In the genomic region with DNA sequence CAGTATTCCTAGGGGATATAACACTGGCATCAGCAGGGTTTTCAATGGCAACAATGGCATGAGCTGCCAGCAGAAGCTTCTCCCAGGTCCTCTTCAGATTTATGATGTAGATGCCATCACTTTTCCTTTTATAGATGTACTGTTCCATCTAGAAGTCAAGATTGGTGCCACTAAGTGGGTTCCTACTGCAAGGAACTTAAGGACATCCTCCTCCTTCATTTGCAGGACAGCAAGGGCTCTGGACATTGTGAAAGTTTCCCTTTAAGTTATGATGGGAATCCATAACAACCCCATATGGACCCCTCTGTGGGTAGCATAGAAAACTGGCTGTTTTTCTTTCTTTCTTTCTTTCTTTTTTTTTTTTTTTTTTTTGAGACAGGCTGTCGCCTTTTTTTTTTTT, we compare ENCODE assay signal across 7 cellular contexts. TPM values are rescaled to one million over a fixed set of nuclear protein-coding genes. Genes with fewer than 3 reads are reported as not detected.
DNase-seq lines count a peak whose midpoint lies in the region; ATAC-seq, FAIRE-seq and TF ChIP-seq lines count a peak whose summit lies in the region.
"Not testable (repeated sequence)": the region's sequence is repeated elsewhere in the genome, so short reads cannot be mapped to it uniquely, and the experiment has no call there.

No MANE protein-coding gene starts in this region.

- H3K27ac ChIP-seq in CD4-positive, alpha-beta T cell (ENCODE audit: low read depth, low read length) = peak overlapping the region; percentile 18
- H3K27ac ChIP-seq in HepG2 (ENCODE audit: extremely low read length, insufficient read depth, low read length) = not testable (repeated sequence)

- not testable (repeated sequence) for H3K9ac ChIP-seq in HepG2 (ENCODE audit: insufficient read depth, low read depth, low read length)

- H3K79me2 ChIP-seq in HepG2 (ENCODE audit: insufficient read depth, low read length) = not testable (repeated sequence)

- not testable (repeated sequence) for H3K27me3 ChIP-seq in CD4-positive, alpha-beta T cell (ENCODE audit: control insufficient read depth, insufficient read depth, low read length); HepG2 (ENCODE audit: control insufficient read depth in 1 of 2, insufficient read depth in 2 of 2, low read length in 2 of 2)

- not testable (repeated sequence) for FAIRE-seq in HepG2 (lab: Jason Lieb, UNC)

- peaks cover 80% of the 10 kb centered on the region for H3K4me1 Mint-ChIP-seq in CD4-positive, alpha-beta T cell (ENCODE audit: low read depth)
- H3K4me1 Mint-ChIP-seq in IgD-negative memory B cell (peaks cover 12 to 25% (median 18%) of the 10 kb centered on the region in 3 donors), T-cell (peaks cover 58 to 75% (median 65%) of the 10 kb centered on the region in 3 donors)
- peaks cover 66% of the 10 kb centered on the region for H3K4me1 Mint-ChIP-seq in activated T-cell treated with anti-CD3 and anti-CD28 coated beads, Interleukin-2, amount 50 U/mL, for 72 hours (ENCODE audit: low read depth)
- peaks cover 60% of the 10 kb centered on the region for H3K4me1 Mint-ChIP-seq in activated naive CD8-positive, alpha-beta T cell treated with anti-CD3 and anti-CD28 coated beads for 36 hours
- H3K4me1 Mint-ChIP-seq in stimulated activated naive CD8-positive, alpha-beta T cell treated with anti-CD3 and anti-CD28 coated beads, Interleukin-15, amount 100 ng/mL, for 72 hours = peaks cover 70% of the 10 kb centered on the region

- not testable (repeated sequence) for H3K27me3 Mint-ChIP-seq in CD4-positive, alpha-beta T cell; IgD-negative memory B cell; T-cell; activated T-cell treated with anti-CD3 and anti-CD28 coated beads, Interleukin-2, amount 50 U/mL, for 72 hours (ENCODE audit: low read depth); activated naive CD8-positive, alpha-beta T cell treated with anti-CD3 and anti-CD28 coated beads for 36 hours; stimulated activated naive CD8-positive, alpha-beta T cell treated with anti-CD3 and anti-CD28 coated beads, Interleukin-15, amount 100 ng/mL, for 72 hours

- not testable (repeated sequence) for H3K36me3 Mint-ChIP-seq in CD4-positive, alpha-beta T cell (ENCODE audit: low read depth); IgD-negative memory B cell; T-cell; activated T-cell treated with anti-CD3 and anti-CD28 coated beads, Interleukin-2, amount 50 U/mL, for 72 hours (ENCODE audit: insufficient read depth in 2 of 2); activated naive CD8-positive, alpha-beta T cell treated with anti-CD3 and anti-CD28 coated beads for 36 hours

- not testable (repeated sequence) for H3K4me3 ChIP-seq in HepG2 (replicated peaks in 1 of 3; ENCODE audit: insufficient read depth in 1 of 3, low read depth in 2 of 3, low read length in 3 of 3)

- BruUV-seq in HepG2 (replicated peaks; lab: Mats Ljungman, UMichigan) = not testable (repeated sequence)

- in situ Hi-C loops in HepG2 (cut with HindIII; ENCODE audit: extremely low pct_ligation_motif_present, low pct_unique_long_range_greater_than_20kb) = not testable (repeated sequence)

- H2AFZ ChIP-seq in HepG2 (ENCODE audit: low read length) = not testable (repeated sequence)

- WGBS in HepG2 (ENCODE audit: low lambda C conversion rate) = 6% methylated on average over 1 of the region's 1 CpG

- H3K4me1 ChIP-seq in HepG2 (ENCODE audit: insufficient read depth, low read length) = peaks cover 51% of the 10 kb centered on the region

- H3K4me3 Mint-ChIP-seq in CD4-positive, alpha-beta T cell = peak overlapping the region; percentile 91
- peak overlapping the region in 3 of 4 donors; percentile 52 to 88 (median 80) for H3K4me3 Mint-ChIP-seq in IgD-negative memory B cell
- peak overlapping the region; percentile 34 to 89 (median 79) for H3K4me3 Mint-ChIP-seq in T-cell
- H3K4me3 Mint-ChIP-seq in activated T-cell treated with anti-CD3 and anti-CD28 coated beads, Interleukin-2, amount 50 U/mL, for 72 hours = peak overlapping the region; percentile 78 to 80
- not testable (repeated sequence) for H3K4me3 Mint-ChIP-seq in activated naive CD8-positive, alpha-beta T cell treated with anti-CD3 and anti-CD28 coated beads for 36 hours
- H3K4me3 Mint-ChIP-seq in stimulated activated naive CD8-positive, alpha-beta T cell treated with anti-CD3 and anti-CD28 coated beads, Interleukin-15, amount 100 ng/mL, for 72 hours = peak overlapping the region; percentile 0 to 18

- not testable (repeated sequence) for H3K9me3 Mint-ChIP-seq in CD4-positive, alpha-beta T cell; IgD-negative memory B cell; T-cell; activated T-cell treated with anti-CD3 and anti-CD28 coated beads, Interleukin-2, amount 50 U/mL, for 72 hours; activated naive CD8-positive, alpha-beta T cell treated with anti-CD3 and anti-CD28 coated beads for 36 hours; stimulated activated naive CD8-positive, alpha-beta T cell treated with anti-CD3 and anti-CD28 coated beads, Interleukin-15, amount 100 ng/mL, for 72 hours

- TF ChIP-seq POLR2A in HepG2 (IDR thresholded peaks at IDR 0.05; ENCODE audit: insufficient read depth in 1 of 2, low read depth in 2 of 2, low read length in 2 of 2) = not testable (repeated sequence)

- CTCF ChIA-PET in CD4-positive, alpha-beta T cell (lab: Charles Lee) = interaction anchor here (0.6 to 1.3 kb wide), 3 partner anchors 18 to 341 kb away, joined by 3 to 5 read pairs (median 4); a partner anchor contains a TSS
- CTCF ChIA-PET in T-cell (lab: Charles Lee) = interaction anchor here in 1 of 2 donors (1.1 kb wide), 1 partner anchor 171 kb away, joined by 3 read pairs; no protein-coding TSS in a partner anchor
- CTCF ChIA-PET in HepG2 (lab: Yijun Ruan, JAX; ENCODE audit: low intra/inter-chr PET ratio, low total read pairs) = not testable (repeated sequence)

- H3K9me3 ChIP-seq in CD4-positive, alpha-beta T cell (ENCODE audit: control insufficient read depth, low read length); HepG2 (ENCODE audit: low read length): not testable (repeated sequence)

- not testable (repeated sequence) for H3K36me3 ChIP-seq in HepG2 (replicated peaks in 1 of 2; ENCODE audit: control insufficient read depth in 1 of 2, insufficient read depth in 2 of 2, low read length in 2 of 2)

- H4K20me1 ChIP-seq in HepG2 (ENCODE audit: insufficient read depth, low read length) = not testable (repeated sequence)

- H3K4me2 ChIP-seq in HepG2 (ENCODE audit: low read depth, low read length) = peak overlapping the region; percentile 78

- TF ChIP-seq RAD21 in HepG2 (CRISPR knock-in tag; IDR thresholded peaks at IDR 0.05) = not testable (repeated sequence)

- POLR2A ChIA-PET in CD4-positive, alpha-beta T cell (lab: Charles Lee) = interaction anchor here (0.6 to 9.5 kb wide), 13 partner anchors 8 to 538 kb away, joined by 3 to 119 read pairs (median 4); a partner anchor contains a TSS
- POLR2A ChIA-PET in T-cell (lab: Charles Lee) = interaction anchor here (0.7 to 1.3 kb wide), 3 partner anchors 40 to 46 kb away, joined by 4 to 6 read pairs (median 5); a partner anchor contains a TSS
- POLR2A ChIA-PET in HepG2 (lab: Yijun Ruan, JAX) = not testable (repeated sequence)

- not testable (repeated sequence) for TF ChIP-seq EP300 in HepG2 (IDR thresholded peaks at IDR 0.05; ENCODE audit: low read depth in 2 of 2, low read length in 2 of 2); HepG2 (CRISPR knock-in tag; IDR thresholded peaks at IDR 0.05; ENCODE audit: borderline replicate concordance)

- TF ChIP-seq CTCF in CD4-positive, alpha-beta T cell (IDR thresholded peaks at IDR 0.05); HepG2 (CRISPR knock-in tag; IDR thresholded peaks at IDR 0.05): not testable (repeated sequence)

- not testable (repeated sequence) for DNase-seq in CD4-positive, alpha-beta T cell; activated T-cell treated with anti-CD3 and anti-CD28 coated beads, Interleukin-2, amount 50 U/mL, for 72 hours; activated naive CD8-positive, alpha-beta T cell treated with anti-CD3 and anti-CD28 coated beads for 36 hours; HepG2 (ENCODE audit: low spot score); stimulated activated naive CD8-positive, alpha-beta T cell treated with anti-CD3 and anti-CD28 coated beads, Interleukin-15, amount 100 ng/mL, for 72 hours
- DNase-seq in T-cell = peak in 2 of 34 experiments; percentile 2 to 22

- peak overlapping the region; percentile 96 for H3K27ac Mint-ChIP-seq in CD4-positive, alpha-beta T cell
- peak overlapping the region in 2 of 3 donors; percentile 53 to 58 for H3K27ac Mint-ChIP-seq in IgD-negative memory B cell
- peak overlapping the region; percentile 96 to 99 for H3K27ac Mint-ChIP-seq in T-cell
- H3K27ac Mint-ChIP-seq in activated T-cell treated with anti-CD3 and anti-CD28 coated beads, Interleukin-2, amount 50 U/mL, for 72 hours = peak overlapping the region; percentile 22
- H3K27ac Mint-ChIP-seq in activated naive CD8-positive, alpha-beta T cell treated with anti-CD3 and anti-CD28 coated beads for 36 hours = peak overlapping the region; percentile 89
- not testable (repeated sequence) for H3K27ac Mint-ChIP-seq in stimulated activated naive CD8-positive, alpha-beta T cell treated with anti-CD3 and anti-CD28 coated beads, Interleukin-15, amount 100 ng/mL, for 72 hours

- ATAC-seq in CD4-positive, alpha-beta T cell (ENCODE audit: poor library complexity); T-cell (replicated peaks in 1 of 4); activated T-cell treated with anti-CD3 and anti-CD28 coated beads, Interleukin-2, amount 50 U/mL, for 72 hours (replicated peaks in 1 of 2); HepG2; stimulated activated naive CD8-positive, alpha-beta T cell treated with anti-CD3 and anti-CD28 coated beads, Interleukin-15, amount 100 ng/mL, for 72 hours: not testable (repeated sequence)

- intact Hi-C loops in CD4-positive, alpha-beta T cell (cut with DNase I, micrococcal nuclease) = loop anchor here in 1 of 2 experiments (1.0 to 5.0 kb wide), 3 partner anchors 46 to 73 kb away; a partner anchor contains a TSS
- intact Hi-C loops in HepG2 (cut with micrococcal nuclease; ENCODE audit: unreplicated experiment) = not testable (repeated sequence)

RNA-seq across cellular contexts. Expression of a gene that starts 4.8 kb away (rescaled TPM):
- 1 to 10 TPM; 6.8 to 8.3 TPM for total RNA-seq in CD4-positive, alpha-beta T cell
- polyA plus RNA-seq in IgD-negative memory B cell = 21.0 TPM
- total RNA-seq in T-cell = 10 to 100 TPM; 12.0 to 16.3 (median 15.6) TPM
- 10 to 100 TPM; 28.1 to 32.7 TPM for total RNA-seq in activated T-cell treated with anti-CD3 and anti-CD28 coated beads, Interleukin-2, amount 50 U/mL, for 72 hours
- 10 to 100 TPM; 41.1 to 41.6 TPM for total RNA-seq in activated naive CD8-positive, alpha-beta T cell treated with anti-CD3 and anti-CD28 coated beads for 36 hours
- total RNA-seq in HepG2 (2016; rRNA removed; fragmentation: Illumina TruSeq; extraction: Trizol) = 90.0 and 103 TPM in 2 replicates
- 53.4 and 72.5 TPM in 2 replicates for total RNA-seq in HepG2 (2016; cell fraction: cytosol; rRNA removed; fragmentation: Illumina TruSeq; extraction: Trizol; ENCODE audit: low read depth)
- 93.4 and 96.8 TPM in 2 replicates for total RNA-seq in HepG2 (2016; cell fraction: insoluble cytoplasmic fraction; rRNA removed; fragmentation: Illumina TruSeq; extraction: Trizol)
- total RNA-seq in HepG2 (2016; cell fraction: membrane; rRNA removed; fragmentation: Illumina TruSeq; extraction: Trizol) = 85.0 and 123 TPM in 2 replicates
- total RNA-seq in HepG2 (2016; cell fraction: nucleus; rRNA removed; fragmentation: Illumina TruSeq; extraction: Trizol) = 41.3 and 42.3 TPM in 2 replicates
- polyA plus RNA-seq in HepG2 (2011; rRNA removed) = 61.1 and 75.5 TPM in 2 replicates
- 64.3 and 75.5 TPM in 2 replicates for polyA plus RNA-seq in HepG2 (2011; cell fraction: cytosol; rRNA removed)
- 34.1 and 38.7 TPM in 2 replicates for polyA plus RNA-seq in HepG2 (2011; cell fraction: nucleus; rRNA removed)
- 49.1 and 54.5 TPM in 2 replicates for polyA plus RNA-seq in HepG2 (2012)
- 46.9 and 76.5 TPM in 2 replicates for polyA plus RNA-seq in HepG2 (2016; cell fraction: cytosol; fragmentation: Illumina TruSeq; extraction: Trizol; ENCODE audit: low read depth)
- polyA plus RNA-seq in HepG2 (2016; cell fraction: insoluble cytoplasmic fraction; fragmentation: Illumina TruSeq; extraction: Trizol; ENCODE audit: low read depth) = 89.7 and 90.2 TPM in 2 replicates
- polyA plus RNA-seq in HepG2 (2016; cell fraction: membrane; fragmentation: Illumina TruSeq; extraction: Trizol; ENCODE audit: low read depth) = 64.9 and 87.8 TPM in 2 replicates
- polyA plus RNA-seq in HepG2 (2016; cell fraction: nucleus; fragmentation: Illumina TruSeq; extraction: Trizol; ENCODE audit: insufficient read depth, low read depth) = 63.0 and 63.2 TPM in 2 replicates
- 38.7 and 63.4 TPM in 2 replicates for polyA minus RNA-seq in HepG2 (2011; rRNA and poly(A)+ RNA removed; ENCODE audit: low replicate concordance)
- 18.4 and 19.4 TPM in 2 replicates for polyA minus RNA-seq in HepG2 (2011; cell fraction: cytosol; rRNA and poly(A)+ RNA removed)
- 12.0 and 14.9 TPM in 2 replicates for polyA minus RNA-seq in HepG2 (2011; cell fraction: nucleus; rRNA and poly(A)+ RNA removed)

RNA-seq across cellular contexts. Expression of a gene that starts 6.0 kb away (rescaled TPM):
- total RNA-seq in CD4-positive, alpha-beta T cell = 10 to 100 TPM; 32.9 to 35.3 TPM
- 45.6 TPM for polyA plus RNA-seq in IgD-negative memory B cell
- 10 to 100 TPM; 34.0 to 42.7 (median 37.0) TPM for total RNA-seq in T-cell
- 10 to 100 TPM; 38.0 to 41.4 TPM for total RNA-seq in activated T-cell treated with anti-CD3 and anti-CD28 coated beads, Interleukin-2, amount 50 U/mL, for 72 hours
- 10 to 100 TPM; 47.6 to 48.8 TPM for total RNA-seq in activated naive CD8-positive, alpha-beta T cell treated with anti-CD3 and anti-CD28 coated beads for 36 hours
- total RNA-seq in HepG2 (2016; rRNA removed; fragmentation: Illumina TruSeq; extraction: Trizol) = 20.9 and 32.7 TPM in 2 replicates
- 7.3 and 8.8 TPM in 2 replicates for total RNA-seq in HepG2 (2016; cell fraction: cytosol; rRNA removed; fragmentation: Illumina TruSeq; extraction: Trizol; ENCODE audit: low read depth)
- 22.6 and 28.4 TPM in 2 replicates for total RNA-seq in HepG2 (2016; cell fraction: insoluble cytoplasmic fraction; rRNA removed; fragmentation: Illumina TruSeq; extraction: Trizol)
- 17.5 and 19.3 TPM in 2 replicates for total RNA-seq in HepG2 (2016; cell fraction: membrane; rRNA removed; fragmentation: Illumina TruSeq; extraction: Trizol)
- 12.4 and 13.3 TPM in 2 replicates for total RNA-seq in HepG2 (2016; cell fraction: nucleus; rRNA removed; fragmentation: Illumina TruSeq; extraction: Trizol)
- 13.0 and 18.5 TPM in 2 replicates for polyA plus RNA-seq in HepG2 (2011; rRNA removed)
- 9.8 and 15.8 TPM in 2 replicates for polyA plus RNA-seq in HepG2 (2011; cell fraction: cytosol; rRNA removed)
- polyA plus RNA-seq in HepG2 (2011; cell fraction: nucleus; rRNA removed) = 3.2 and 4.7 TPM in 2 replicates
- polyA plus RNA-seq in HepG2 (2012) = 16.8 and 24.2 TPM in 2 replicates
- polyA plus RNA-seq in HepG2 (2016; cell fraction: cytosol; fragmentation: Illumina TruSeq; extraction: Trizol; ENCODE audit: low read depth) = 8.3 and 8.4 TPM in 2 replicates
- 44.1 and 50.4 TPM in 2 replicates for polyA plus RNA-seq in HepG2 (2016; cell fraction: insoluble cytoplasmic fraction; fragmentation: Illumina TruSeq; extraction: Trizol; ENCODE audit: low read depth)
- polyA plus RNA-seq in HepG2 (2016; cell fraction: membrane; fragmentation: Illumina TruSeq; extraction: Trizol; ENCODE audit: low read depth) = 14.4 and 17.7 TPM in 2 replicates
- polyA plus RNA-seq in HepG2 (2016; cell fraction: nucleus; fragmentation: Illumina TruSeq; extraction: Trizol; ENCODE audit: insufficient read depth, low read depth) = 18.5 and 19.5 TPM in 2 replicates
- 9.8 and 19.2 TPM in 2 replicates for polyA minus RNA-seq in HepG2 (2011; rRNA and poly(A)+ RNA removed; ENCODE audit: low replicate concordance)
- polyA minus RNA-seq in HepG2 (2011; cell fraction: cytosol; rRNA and poly(A)+ RNA removed) = 15.6 and 16.9 TPM in 2 replicates
- 10.2 and 11.8 TPM in 2 replicates for polyA minus RNA-seq in HepG2 (2011; cell fraction: nucleus; rRNA and poly(A)+ RNA removed)

RNA-seq across cellular contexts. Expression of a gene that starts 45.6 kb away (rescaled TPM):
- total RNA-seq in CD4-positive, alpha-beta T cell = 100 to 1,000 TPM; 276 to 280 TPM
- 147 TPM for polyA plus RNA-seq in IgD-negative memory B cell
- 100 to 1,000 TPM; 105 to 196 (median 118) TPM for total RNA-seq in T-cell
- total RNA-seq in activated T-cell treated with anti-CD3 and anti-CD28 coated beads, Interleukin-2, amount 50 U/mL, for 72 hours = 100 to 1,000 TPM; 211 to 290 TPM
- 100 to 1,000 TPM; 242 TPM for total RNA-seq in activated naive CD8-positive, alpha-beta T cell treated with anti-CD3 and anti-CD28 coated beads for 36 hours
- 170 and 201 TPM in 2 replicates for total RNA-seq in HepG2 (2016; rRNA removed; fragmentation: Illumina TruSeq; extraction: Trizol)
- total RNA-seq in HepG2 (2016; cell fraction: cytosol; rRNA removed; fragmentation: Illumina TruSeq; extraction: Trizol; ENCODE audit: low read depth) = 11.3 and 12.9 TPM in 2 replicates
- total RNA-seq in HepG2 (2016; cell fraction: insoluble cytoplasmic fraction; rRNA removed; fragmentation: Illumina TruSeq; extraction: Trizol) = 150 and 197 TPM in 2 replicates
- total RNA-seq in HepG2 (2016; cell fraction: membrane; rRNA removed; fragmentation: Illumina TruSeq; extraction: Trizol) = 29.2 and 35.2 TPM in 2 replicates
- 348 and 388 TPM in 2 replicates for total RNA-seq in HepG2 (2016; cell fraction: nucleus; rRNA removed; fragmentation: Illumina TruSeq; extraction: Trizol)
- 187 and 206 TPM in 2 replicates for polyA plus RNA-seq in HepG2 (2011; rRNA removed)
- polyA plus RNA-seq in HepG2 (2011; cell fraction: cytosol; rRNA removed) = 150 and 201 TPM in 2 replicates
- polyA plus RNA-seq in HepG2 (2011; cell fraction: nucleus; rRNA removed) = 105 and 114 TPM in 2 replicates
- polyA plus RNA-seq in HepG2 (2012) = 378 and 476 TPM in 2 replicates
- 23.2 and 24.9 TPM in 2 replicates for polyA plus RNA-seq in HepG2 (2016; cell fraction: cytosol; fragmentation: Illumina TruSeq; extraction: Trizol; ENCODE audit: low read depth)
- 263 and 283 TPM in 2 replicates for polyA plus RNA-seq in HepG2 (2016; cell fraction: insoluble cytoplasmic fraction; fragmentation: Illumina TruSeq; extraction: Trizol; ENCODE audit: low read depth)
- 33.1 and 41.5 TPM in 2 replicates for polyA plus RNA-seq in HepG2 (2016; cell fraction: membrane; fragmentation: Illumina TruSeq; extraction: Trizol; ENCODE audit: low read depth)
- 733 and 789 TPM in 2 replicates for polyA plus RNA-seq in HepG2 (2016; cell fraction: nucleus; fragmentation: Illumina TruSeq; extraction: Trizol; ENCODE audit: insufficient read depth, low read depth)
- polyA minus RNA-seq in HepG2 (2011; rRNA and poly(A)+ RNA removed; ENCODE audit: low replicate concordance) = 133 and 284 TPM in 2 replicates
- polyA minus RNA-seq in HepG2 (2011; cell fraction: cytosol; rRNA and poly(A)+ RNA removed) = 290 and 324 TPM in 2 replicates
- polyA minus RNA-seq in HepG2 (2011; cell fraction: nucleus; rRNA and poly(A)+ RNA removed) = 124 and 160 TPM in 2 replicates

RNA-seq across cellular contexts. Expression of a gene that starts 52.2 kb away (rescaled TPM):
- 10 to 100 TPM; 11.6 to 13.4 TPM for total RNA-seq in CD4-positive, alpha-beta T cell
- polyA plus RNA-seq in IgD-negative memory B cell (4.9 TPM), HepG2 (2011; rRNA removed) (3.7 and 4.4 TPM in 2 replicates)
- total RNA-seq in T-cell (10 to 100 TPM; 11.4 to 14.3 (median 13.3) TPM), HepG2 (2016; rRNA removed; fragmentation: Illumina TruSeq; extraction: Trizol) (8.4 and 10.3 TPM in 2 replicates)
- 10 to 100 TPM; 14.5 to 16.9 TPM for total RNA-seq in activated T-cell treated with anti-CD3 and anti-CD28 coated beads, Interleukin-2, amount 50 U/mL, for 72 hours
- total RNA-seq in activated naive CD8-positive, alpha-beta T cell treated with anti-CD3 and anti-CD28 coated beads for 36 hours = 1 to 10 TPM; 7.0 to 7.3 TPM
- 6.0 and 8.4 TPM in 2 replicates for total RNA-seq in HepG2 (2016; cell fraction: cytosol; rRNA removed; fragmentation: Illumina TruSeq; extraction: Trizol; ENCODE audit: low read depth)
- total RNA-seq in HepG2 (2016; cell fraction: insoluble cytoplasmic fraction; rRNA removed; fragmentation: Illumina TruSeq; extraction: Trizol) = 8.4 and 11.2 TPM in 2 replicates
- 4.3 and 6.5 TPM in 2 replicates for total RNA-seq in HepG2 (2016; cell fraction: membrane; rRNA removed; fragmentation: Illumina TruSeq; extraction: Trizol)
- total RNA-seq in HepG2 (2016; cell fraction: nucleus; rRNA removed; fragmentation: Illumina TruSeq; extraction: Trizol) = 16.6 and 21.4 TPM in 2 replicates
- 1.3 and 2.6 TPM in 2 replicates for polyA plus RNA-seq in HepG2 (2011; cell fraction: cytosol; rRNA removed)
- 4.0 and 8.1 TPM in 2 replicates for polyA plus RNA-seq in HepG2 (2011; cell fraction: nucleus; rRNA removed)
- 1.4 and 2.2 TPM in 2 replicates for polyA plus RNA-seq in HepG2 (2012)
- 1.3 and 2.0 TPM in 2 replicates for polyA plus RNA-seq in HepG2 (2016; cell fraction: cytosol; fragmentation: Illumina TruSeq; extraction: Trizol; ENCODE audit: low read depth)
- 3.3 and 3.4 TPM in 2 replicates for polyA plus RNA-seq in HepG2 (2016; cell fraction: insoluble cytoplasmic fraction; fragmentation: Illumina TruSeq; extraction: Trizol; ENCODE audit: low read depth)
- 1.2 and 1.3 TPM in 2 replicates for polyA plus RNA-seq in HepG2 (2016; cell fraction: membrane; fragmentation: Illumina TruSeq; extraction: Trizol; ENCODE audit: low read depth)
- 9.9 and 11.1 TPM in 2 replicates for polyA plus RNA-seq in HepG2 (2016; cell fraction: nucleus; fragmentation: Illumina TruSeq; extraction: Trizol; ENCODE audit: insufficient read depth, low read depth)
- 6.7 and 25.4 TPM in 2 replicates for polyA minus RNA-seq in HepG2 (2011; rRNA and poly(A)+ RNA removed; ENCODE audit: low replicate concordance)
- 2.2 and 5.9 TPM in 2 replicates for polyA minus RNA-seq in HepG2 (2011; cell fraction: cytosol; rRNA and poly(A)+ RNA removed)
- polyA minus RNA-seq in HepG2 (2011; cell fraction: nucleus; rRNA and poly(A)+ RNA removed) = 18.9 and 20.3 TPM in 2 replicates
